9 cellular contexts compared by ENCODE assay signal in the genomic region with DNA sequence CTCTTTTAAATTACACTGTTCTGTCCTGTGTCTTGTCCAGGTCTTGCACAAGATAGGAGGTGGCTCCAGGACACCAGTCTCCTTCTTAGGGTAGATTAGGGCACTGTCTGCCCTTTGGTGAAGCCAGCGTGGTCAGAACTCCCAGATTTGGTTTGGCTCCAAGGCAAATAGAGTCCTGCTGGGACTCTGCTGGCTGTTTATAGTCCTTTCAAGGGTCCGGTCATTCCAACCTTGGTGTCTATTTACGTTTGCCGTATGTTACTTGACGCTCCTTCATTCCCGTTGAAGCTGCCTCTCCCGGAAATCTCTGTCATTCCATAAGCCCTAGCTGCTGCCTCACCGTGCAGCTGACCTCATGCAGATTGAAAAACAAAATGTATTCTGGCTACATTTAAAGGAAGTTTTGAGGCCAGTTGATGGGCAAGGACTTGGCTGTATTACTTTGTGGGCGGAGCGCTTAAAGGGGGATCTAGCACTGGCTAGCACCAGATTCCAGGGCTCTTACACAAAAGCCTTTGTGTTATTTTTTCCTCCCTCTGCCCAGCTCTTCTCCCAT.
DNase-seq lines count a peak whose midpoint lies in the region; ATAC-seq lines count a peak whose summit lies in the region.
"Had no signal": no experiment of that assay in that cellular context is flagged by ENCODE, and none has a peak within 500 bp of the region (broad histone marks: within the 10 kb centered on the region; RNA-seq: fewer than 3 reads in every experiment).

No MANE protein-coding gene starts in this region.

- no peak overlapping the region for H4K91ac ChIP-seq in neuronal stem cell (ENCODE audit: low read depth, low read length, poor library complexity)

- H2BK120ac ChIP-seq in neuronal stem cell (ENCODE audit: low read depth, low read length), result no peak overlapping the region

- no peak overlapping the region for H2BK12ac ChIP-seq in neuronal stem cell (ENCODE audit: low read length)

- peaks cover 2 to 3% of the 10 kb centered on the region in 2 donors for H3K4me1 ChIP-seq in neuronal stem cell (ENCODE audit: control insufficient read depth in 2 of 2, insufficient read depth in 1 of 2, low read depth in 1 of 2, low read length in 2 of 2)

- H3K4me3 ChIP-seq in neuronal stem cell (ENCODE audit: low read length in 2 of 2), result no peak overlapping the region
- H3K4me3 ChIP-seq: K562 had no signal

- H3K9ac ChIP-seq in neuronal stem cell (ENCODE audit: low read depth, low read length, poor library complexity), result no peak overlapping the region

- no peaks in the 10 kb centered on the region for H3K79me1 ChIP-seq in neuronal stem cell (ENCODE audit: low read depth, low read length)

- no peak overlapping the region for H2BK5ac ChIP-seq in neuronal stem cell (ENCODE audit: low read length)

- no peaks in the 10 kb centered on the region for H3K36me3 ChIP-seq in neuronal stem cell (replicated peaks in 1 of 2; ENCODE audit: control insufficient read depth in 2 of 2, insufficient read depth in 2 of 2, low read length in 2 of 2)

- H3K4me2 ChIP-seq in neuronal stem cell (ENCODE audit: insufficient read depth, low read length, poor library complexity, severe bottlenecking), result no peak overlapping the region

- DNase-seq in AG08396 (ENCODE audit: low spot score) (peak; percentile 75), RPMI7951 (ENCODE audit: low read depth) (peak; percentile 85), fibroblast of the conjunctiva (ENCODE audit: low read depth) (peak; percentile 91), neuronal stem cell (ENCODE audit: low spot score) (no peak), NCI-H526 (lab: John Stamatoyannopoulos, UW) (no peak), NCI-H1417 treated with DMSO at 0.1 percent for 48 hours (lab: John Stamatoyannopoulos, UW) (no peak)
- no peak for DNase-seq in activated CD4-positive, alpha-beta T cell treated with anti-CD3 and anti-CD28 coated beads, Interleukin-2, amount 50 U/mL, for 4 hours

- H3K9me3 ChIP-seq in neuronal stem cell (replicated peaks in 1 of 2; ENCODE audit: control insufficient read depth in 2 of 2, insufficient read depth in 1 of 2, low read depth in 1 of 2, low read length in 2 of 2), result no peaks in the 10 kb centered on the region

- H3K27me3 ChIP-seq in neuronal stem cell (ENCODE audit: control insufficient read depth in 3 of 3, insufficient read depth in 3 of 3, low read depth in 1 of 3, low read length in 3 of 3), result no peaks in the 10 kb centered on the region

- H2AFZ ChIP-seq in neuronal stem cell (ENCODE audit: low read length), result peak overlapping the region; percentile 54

- H2AK5ac ChIP-seq in neuronal stem cell (ENCODE audit: low read depth, low read length), result no peak overlapping the region

- no peak overlapping the region for H3K14ac ChIP-seq in neuronal stem cell (ENCODE audit: low read length)

- peak overlapping the region; percentile 35 for H3K27ac ChIP-seq in neuronal stem cell (replicated peaks; ENCODE audit: low read length)

- H3K18ac ChIP-seq in neuronal stem cell (ENCODE audit: low read length), result peak overlapping the region; percentile 71

- H3K4ac ChIP-seq in neuronal stem cell (ENCODE audit: low read length), result no peak overlapping the region

- H4K8ac ChIP-seq in neuronal stem cell (ENCODE audit: low read depth, low read length), result no peak overlapping the region

- no peak overlapping the region for H3K23ac ChIP-seq in neuronal stem cell (ENCODE audit: low read depth, low read length, poor library complexity)

- no peak overlapping the region for H2BK15ac ChIP-seq in neuronal stem cell (ENCODE audit: low read length)

- ATAC-seq in HG03432 (IDR thresholded peaks at IDR 0.05; ENCODE audit: unreplicated experiment), result no peak
- ATAC-seq: K562 had no signal

- WGBS in neuronal stem cell (ENCODE audit: extremely low coverage in 2 of 2, insufficient read length in 2 of 2, insufficient replicate concordance in 1 of 2), 2 donors, result no CpG with 5 or more reads among the region's 10 CpGs

Comparison
In these comparisons a context has a peak if more than half of its experiments do, and no peak if none do; other contexts are left out.
1. DNase-seq: peak in AG08396 (single experiment), RPMI7951 (single experiment) and fibroblast of the conjunctiva (single experiment); none in neuronal stem cell (single experiment), NCI-H526 (0 of 2), NCI-H1417 treated with DMSO at 0.1 percent for 48 hours (single experiment) and activated CD4-positive, alpha-beta T cell treated with anti-CD3 and anti-CD28 coated beads, Interleukin-2, amount 50 U/mL, for 4 hours (0 of 2).